Comparison of ENCODE assay signal across 8 cellular contexts in genomic region chr17:59840908-59841666, GRCh38. TPM values are rescaled to one million over a fixed set of nuclear protein-coding genes. Genes with fewer than 3 reads are reported as not detected.
DNase-seq lines count a peak whose midpoint lies in the region; ATAC-seq and TF ChIP-seq lines count a peak whose summit lies in the region.

No MANE protein-coding gene starts in this region.

- ATAC-seq in HG02642 (IDR thresholded peaks at IDR 0.05; ENCODE audit: poor library complexity, unreplicated experiment) = no peak
- ATAC-seq in GM21526 (IDR thresholded peaks at IDR 0.05; ENCODE audit: low FRiP score, unreplicated experiment) = no peak
- no peak for ATAC-seq in HG03432 (IDR thresholded peaks at IDR 0.05; ENCODE audit: unreplicated experiment)

- H3K27ac ChIP-seq in OCI-LY1 (ENCODE audit: low read depth, low read length, poor library complexity, severe bottlenecking) (peak overlapping the region; percentile 37), dorsolateral prefrontal cortex (peak overlapping the region in 51 of 59 donors; percentile 0 to 95 (median 63))

- no peaks in the 10 kb centered on the region for H4K20me1 ChIP-seq in OCI-LY1 (ENCODE audit: insufficient read depth, low read length)

- no peak overlapping the region for H2AFZ ChIP-seq in OCI-LY1 (ENCODE audit: low read length)

- H3K36me3 Mint-ChIP-seq in nephron progenitor cell (ENCODE audit: low read depth) = peaks cover 27% of the 10 kb centered on the region

- H3K4me3 ChIP-seq in OCI-LY1 (ENCODE audit: low read depth, low read length, poor library complexity, severe bottlenecking) = no peak overlapping the region
- H3K4me3 ChIP-seq in dorsolateral prefrontal cortex = peak overlapping the region in 29 of 59 donors; percentile 1 to 68 (median 50)

- H3K4me3 Mint-ChIP-seq in nephron progenitor cell = peak overlapping the region; percentile 78

- peaks cover 61% of the 10 kb centered on the region for H3K4me1 ChIP-seq in OCI-LY1 (ENCODE audit: insufficient read depth, low read length, severe bottlenecking)

- H3K27ac Mint-ChIP-seq in nephron progenitor cell = peak overlapping the region; percentile 22

- intact Hi-C loops in dorsolateral prefrontal cortex (cut with DNase I) = no loop called here

- no peaks in the 10 kb centered on the region for H3K27me3 ChIP-seq in OCI-LY1 (ENCODE audit: insufficient read depth, low read length)
- no peaks in the 10 kb centered on the region for H3K27me3 ChIP-seq in dorsolateral prefrontal cortex

- H3K27me3 Mint-ChIP-seq in nephron progenitor cell (ENCODE audit: low read depth, poor library complexity) = no peaks in the 10 kb centered on the region

- peak overlapping the region; percentile 18; the same call in 1 of the 2 replicates for H3K4me2 ChIP-seq in OCI-LY1 (ENCODE audit: low read length)

- no peaks in the 10 kb centered on the region for H3K9me2 ChIP-seq in OCI-LY1 (ENCODE audit: low read depth, low read length)

- H3K36me3 ChIP-seq in OCI-LY1 (ENCODE audit: insufficient read depth, low read length) = peaks cover 11% of the 10 kb centered on the region; the same call in 1 of the 2 replicates

- H3K79me2 ChIP-seq in OCI-LY1 (ENCODE audit: insufficient read depth, low read length) = no peaks in the 10 kb centered on the region

- TF ChIP-seq CTCF in OCI-LY1 (IDR thresholded peaks at IDR 0.05; ENCODE audit: low read length) = no peak
- TF ChIP-seq CTCF in dorsolateral prefrontal cortex (IDR thresholded peaks at IDR 0.05 in 54 of 56, conservative IDR thresholded peaks at IDR 0.05 in 2 of 56; ENCODE audit: low read depth in 1 of 56, partially characterized antibody in 56 of 56) = no peak
- no peak for TF ChIP-seq CTCF in nephron progenitor cell (IDR thresholded peaks at IDR 0.05)

- H3K9me3 ChIP-seq in OCI-LY1 (ENCODE audit: low read length) = no peaks in the 10 kb centered on the region

- peaks cover 62% of the 10 kb centered on the region for H3K4me1 Mint-ChIP-seq in nephron progenitor cell

- H3F3A ChIP-seq in OCI-LY1 (ENCODE audit: insufficient read depth, low read length) = peaks cover 4% of the 10 kb centered on the region; the same call in 1 of the 2 replicates

- no peak overlapping the region for H3K9ac ChIP-seq in OCI-LY1 (ENCODE audit: low read length)

- DNase-seq in ELR (ENCODE audit: low read depth) (peak; percentile 56), dorsolateral prefrontal cortex (no peak), nephron progenitor cell (no peak), NCI-H2227 (lab: John Stamatoyannopoulos, UW; ENCODE audit: unreplicated experiment) (no peak)

- H3K9me3 Mint-ChIP-seq in nephron progenitor cell = no peaks in the 10 kb centered on the region

RNA-seq across cellular contexts. Expression of gene TUBD1, which starts 51.7 kb away (rescaled TPM):
- 10 to 100 TPM in 100 of 120 experiments, 1 to 10 TPM in 20; 7.0 to 22.2 (median 12.5) TPM for total RNA-seq in dorsolateral prefrontal cortex

RNA-seq across cellular contexts. Expression of gene RPS6KB1, which starts 51.8 kb away (rescaled TPM):
- total RNA-seq in dorsolateral prefrontal cortex = 10 to 100 TPM; 37.9 to 72.2 (median 53.0) TPM
